8 cellular contexts compared by ENCODE assay signal in genomic region chr16:85028638-85029412, GRCh38. TPM values are rescaled to one million over a fixed set of nuclear protein-coding genes. Genes with fewer than 3 reads are reported as not detected.
A peak's percentile ranks its signal among the peaks of the same experiment; 100 is the strongest.
DNase-seq lines count a peak whose midpoint lies in the region; ATAC-seq and TF ChIP-seq lines count a peak whose summit lies in the region.

No MANE protein-coding gene starts in this region.

- peak overlapping the region; percentile 93 for H3K27ac Mint-ChIP-seq in CD4-positive, alpha-beta T cell
- H3K27ac Mint-ChIP-seq in HFFc6 (peak overlapping the region; percentile 81), mesothelial cell of epicardium (peak overlapping the region; percentile 51)

- POLR2A ChIA-PET in CD4-positive, alpha-beta T cell (lab: Charles Lee): interaction anchor here (1.8 to 3.8 kb wide), 7 partner anchors 13 to 912 kb away, joined by 7 to 43 read pairs (median 11); partner anchors contain the start of genes MBTPS1 and ZDHHC7

- peaks cover 40% of the 10 kb centered on the region for H3K4me1 Mint-ChIP-seq in CD4-positive, alpha-beta T cell (ENCODE audit: low read depth)
- H3K4me1 Mint-ChIP-seq in HFFc6 (ENCODE audit: low read depth) (peaks cover 40% of the 10 kb centered on the region), mesothelial cell of epicardium (peaks cover 32% of the 10 kb centered on the region)

- H3K9me3 Mint-ChIP-seq in CD4-positive, alpha-beta T cell: no peaks in the 10 kb centered on the region
- H3K9me3 Mint-ChIP-seq in HFFc6 (no peaks in the 10 kb centered on the region), mesothelial cell of epicardium (no peaks in the 10 kb centered on the region)

- CTCF ChIA-PET in CD4-positive, alpha-beta T cell (lab: Charles Lee): interaction anchor here (2.1 to 4.6 kb wide), 3 partner anchors 18 to 58 kb away, joined by 8 to 23 read pairs (median 20); partner anchors contain the start of gene ZDHHC7

- no peaks in the 10 kb centered on the region for H3K27me3 ChIP-seq in CD4-positive, alpha-beta T cell (ENCODE audit: control insufficient read depth, insufficient read depth, low read length)

- no peak for TF ChIP-seq CTCF in CD4-positive, alpha-beta T cell (IDR thresholded peaks at IDR 0.05)
- TF ChIP-seq CTCF in HFFc6 (IDR thresholded peaks at IDR 0.05): no peak
- no peak for TF ChIP-seq CTCF in mesothelial cell of epicardium (IDR thresholded peaks at IDR 0.05; ENCODE audit: unreplicated experiment)

- H3K4me3 Mint-ChIP-seq in CD4-positive, alpha-beta T cell: peak overlapping the region; percentile 98
- H3K4me3 Mint-ChIP-seq in HFFc6: peak overlapping the region; percentile 82
- peak overlapping the region; percentile 70 for H3K4me3 Mint-ChIP-seq in mesothelial cell of epicardium

- peak; percentile 75 for ATAC-seq in CD4-positive, alpha-beta T cell (ENCODE audit: poor library complexity)
- no peak for ATAC-seq in GM18858 (IDR thresholded peaks at IDR 0.05; ENCODE audit: unreplicated experiment)

- H3K27me3 Mint-ChIP-seq in CD4-positive, alpha-beta T cell: no peaks in the 10 kb centered on the region
- peaks cover 6% of the 10 kb centered on the region; the same call in 1 of the 2 replicates for H3K27me3 Mint-ChIP-seq in HFFc6 (ENCODE audit: insufficient read depth)
- H3K27me3 Mint-ChIP-seq in mesothelial cell of epicardium (ENCODE audit: low read depth): peaks cover 10% of the 10 kb centered on the region

- peaks cover 22% of the 10 kb centered on the region for H3K36me3 Mint-ChIP-seq in CD4-positive, alpha-beta T cell (ENCODE audit: low read depth)
- H3K36me3 Mint-ChIP-seq in HFFc6 (ENCODE audit: low read depth) (peaks cover 5% of the 10 kb centered on the region; the same call in 1 of the 2 replicates), mesothelial cell of epicardium (no peaks in the 10 kb centered on the region)

- peak overlapping the region; percentile 77 for H3K27ac ChIP-seq in CD4-positive, alpha-beta T cell (ENCODE audit: low read depth, low read length)

- intact Hi-C loops in CD4-positive, alpha-beta T cell (cut with DNase I, micrococcal nuclease): loop anchor here (1.0 to 10.0 kb wide), 7 partner anchors 18 to 524 kb away; partner anchors contain the start of genes MEAK7 (in 1 of the 2) and ZDHHC7 (in 1 of the 2)

- DNase-seq in CD4-positive, alpha-beta T cell: peak; percentile 46 to 75 (median 68)
- DNase-seq in HFFc6: peak; percentile 62
- peak; percentile 59 for DNase-seq in activated CD4-positive, CD25-positive, alpha-beta regulatory T cell treated with anti-CD3 and anti-CD28 coated beads, Interleukin-2, amount 50 U/mL, for 72 hours
- peak; percentile 68 for DNase-seq in central memory CD4-positive, alpha-beta T cell
- no peak for DNase-seq in mesothelial cell of epicardium (ENCODE audit: low spot score in 2 of 2, unreplicated experiment in 2 of 2)
- peak; percentile 32 to 49 for DNase-seq in stimulated activated CD8-positive, alpha-beta memory T cell treated with anti-CD3 and anti-CD28 coated beads, Interleukin-2, amount 100 ng/mL, for 1 hour (ENCODE audit: low read depth in 2 of 2)
- DNase-seq in NCI-H1930 (lab: John Stamatoyannopoulos, UW): no peak

- H3K9me3 ChIP-seq in CD4-positive, alpha-beta T cell (ENCODE audit: control insufficient read depth, low read length): no peaks in the 10 kb centered on the region

RNA-seq across cellular contexts. Expression of gene KIAA0513, which starts 1.2 kb away (rescaled TPM):
- 10 to 100 TPM in 1 of 2 experiments, 1 to 10 TPM in 1; 9.0 to 10.9 TPM for total RNA-seq in CD4-positive, alpha-beta T cell
- total RNA-seq in HFFc6 (2021; fragmentation: NEBNext Ultra II Directional; extraction: Animal tissue kit (Norgen Biotek cat#: 25700)): 10 to 100 TPM; 12.5 to 15.4 (median 13.8) TPM
- 6.0 to 7.5 TPM (median 6.8 TPM) in 3 replicates for total RNA-seq in mesothelial cell of epicardium

RNA-seq across cellular contexts. Expression of gene ZDHHC7, which starts 17.5 kb away (rescaled TPM):
- 10 to 100 TPM; 39.8 to 44.6 TPM for total RNA-seq in CD4-positive, alpha-beta T cell
- 10 to 100 TPM; 73.9 to 90.4 (median 78.1) TPM for total RNA-seq in HFFc6 (2021; fragmentation: NEBNext Ultra II Directional; extraction: Animal tissue kit (Norgen Biotek cat#: 25700))
- total RNA-seq in mesothelial cell of epicardium: 45.4 to 47.9 TPM (median 45.7 TPM) in 3 replicates

Comparison
In these comparisons a context has a peak if more than half of its experiments do, and no peak if none do; other contexts are left out.
1. DNase-seq: peak in CD4-positive, alpha-beta T cell (10 of 10), HFFc6 (single experiment), activated CD4-positive, CD25-positive, alpha-beta regulatory T cell treated with anti-CD3 and anti-CD28 coated beads, Interleukin-2, amount 50 U/mL, for 72 hours (single experiment), central memory CD4-positive, alpha-beta T cell (single experiment) and stimulated activated CD8-positive, alpha-beta memory T cell treated with anti-CD3 and anti-CD28 coated beads, Interleukin-2, amount 100 ng/mL, for 1 hour (2 of 2); none in mesothelial cell of epicardium (0 of 2) and NCI-H1930 (0 of 2).
2. Peak in every context shown above with its lines, with median percentiles within 50 percentile points of each other: H3K27ac Mint-ChIP-seq and H3K4me3 Mint-ChIP-seq.